Comparison of ENCODE assay signal across 14 cellular contexts in genomic region chr2:160974803-160975202, GRCh38.
"Had no signal": no experiment of that assay in that cellular context is flagged by ENCODE, and none has a peak within 500 bp of the region (broad histone marks: within the 10 kb centered on the region; RNA-seq: fewer than 3 reads in every experiment).

No MANE protein-coding gene starts in this region.

- H3K36me3 ChIP-seq: ascending aorta, right atrium auricular region, stomach, vagina had no signal

- H3K4me1 ChIP-seq: ascending aorta, vagina had no signal

- ATAC-seq: activated CD4-positive, CD25-positive, alpha-beta regulatory T cell treated with anti-CD3 and anti-CD28 coated beads, Interleukin-2, amount 50 U/mL, for 24 hours; activated T-cell treated with anti-CD3 and anti-CD28 coated beads, Interleukin-2, amount 50 U/mL, for 72 hours; left ventricle myocardium superior; stimulated activated effector memory CD8-positive, alpha-beta T cell treated with anti-CD3 and anti-CD28 coated beads, Interleukin-12 subunit alpha, Interleukin-12 subunit beta, amount 100 ng/mL, for 72 hours had no signal

- H3K4me3 ChIP-seq: ascending aorta, right atrium auricular region, stomach, vagina had no signal

- H3K27me3 ChIP-seq: ascending aorta, right atrium auricular region, stomach, vagina had no signal

- H3K27ac ChIP-seq: ascending aorta, right atrium auricular region, stomach, vagina had no signal

- DNase-seq: activated gamma-delta T cell; activated T-cell treated with anti-CD3 and anti-CD28 coated beads, Interleukin-2, amount 50 U/mL, for 72 hours; effector CD4-positive, alpha-beta T cell; foreskin melanocyte; left ventricle myocardium superior; occipital lobe; small intestine; stimulated activated CD4-positive, alpha-beta T cell treated with anti-CD3 and anti-CD28 coated beads, Interleukin-4, amount 100 ng/mL, for 24 hours; stomach had no signal

- H3K9me3 ChIP-seq: ascending aorta, stomach, vagina had no signal
